In genomic region chr16:15593235-15593634, GRCh38 we compare ENCODE assay signal across 1 cellular context.
TF ChIP-seq lines count a peak whose summit lies in the region.

No MANE protein-coding gene starts in this region.

TF ChIP-seq in A549, 52 proteins besides CTCF, POLR2A, EP300 and RAD21 (continued from another document):
- TF ChIP-seq MAX (IDR thresholded peaks at IDR 0.05) (no peak), ZC3H11A (IDR thresholded peaks at IDR 0.05) (no peak), ATOH8 (CRISPR knock-in tag; IDR thresholded peaks at IDR 0.05; ENCODE audit: low read depth) (no peak), BCL3 (IDR thresholded peaks at IDR 0.05) (no peak), KDM1A (IDR thresholded peaks at IDR 0.05; ENCODE audit: low read depth) (no peak), REST (IDR thresholded peaks at IDR 0.05) (no peak), CBX2 (IDR thresholded peaks at IDR 0.05; ENCODE audit: borderline replicate concordance, low read depth) (no peak), HOXA7 (CRISPR knock-in tag; IDR thresholded peaks at IDR 0.05) (no peak), MAFK (IDR thresholded peaks at IDR 0.05; ENCODE audit: partially characterized antibody) (no peak), JUNB (IDR thresholded peaks at IDR 0.05) (no peak), EHF (CRISPR knock-in tag; IDR thresholded peaks at IDR 0.05) (no peak), HMGXB4 (CRISPR knock-in tag; IDR thresholded peaks at IDR 0.05; ENCODE audit: borderline replicate concordance) (no peak), HOXB13 (CRISPR knock-in tag; IDR thresholded peaks at IDR 0.05; ENCODE audit: low read depth) (no peak), TP53 (CRISPR knock-in tag; IDR thresholded peaks at IDR 0.05) (no peak)
